8 cellular contexts compared by ENCODE assay signal in the genomic region with DNA sequence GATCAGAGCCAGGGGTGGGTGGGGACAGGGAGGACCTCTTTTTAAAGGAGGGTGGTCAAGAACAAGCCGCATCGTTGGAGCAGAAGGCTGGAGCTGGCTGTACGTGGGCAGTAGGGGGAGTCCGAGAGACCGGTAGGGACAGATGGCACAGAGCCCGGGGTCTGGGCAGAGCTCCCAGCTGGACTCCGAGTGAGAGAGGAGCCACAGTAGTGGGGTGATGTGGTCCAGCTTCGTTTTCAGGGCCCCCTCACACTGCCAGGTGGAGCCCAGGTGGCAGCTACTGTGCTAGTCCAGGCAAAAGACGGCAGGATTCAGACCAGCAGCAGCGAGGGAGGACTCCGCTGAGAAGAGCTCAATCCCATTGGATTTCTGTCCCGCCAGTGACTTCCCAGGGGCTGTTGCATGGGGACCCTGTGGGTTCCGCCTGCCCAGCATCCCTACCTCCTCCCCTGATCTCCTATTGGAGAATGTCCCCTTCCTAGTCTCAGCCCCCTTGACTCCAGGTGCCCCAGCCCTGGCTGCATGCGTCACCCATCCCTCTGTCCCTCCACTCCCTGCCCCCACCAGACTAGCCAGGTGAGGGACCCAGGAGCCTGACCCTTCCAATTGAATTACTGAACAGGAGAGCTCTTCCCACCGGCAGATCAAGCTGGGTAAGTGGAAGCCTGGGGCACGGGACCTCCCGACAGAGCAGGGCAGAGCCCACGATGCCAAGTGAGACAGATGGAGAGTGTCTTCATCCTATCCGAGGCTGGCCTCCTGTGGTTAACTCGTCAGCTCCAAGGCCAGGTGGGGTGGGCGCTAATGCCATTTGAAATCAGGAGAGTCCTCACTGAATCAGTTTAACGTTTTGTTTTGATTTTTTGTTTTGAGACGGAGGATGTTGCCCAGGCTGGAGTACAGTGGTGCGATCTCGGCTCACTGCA. TPM values are rescaled to one million over a fixed set of nuclear protein-coding genes. Genes with fewer than 3 reads are reported as not detected.
DNase-seq lines count a peak whose midpoint lies in the region; ATAC-seq and TF ChIP-seq lines count a peak whose summit lies in the region.

No MANE protein-coding gene starts in this region.

- no peak for ATAC-seq in activated naive CD8-positive, alpha-beta T cell treated with anti-CD3 and anti-CD28 coated beads, Interleukin-2, amount 50 U/mL, for 24 hours
- ATAC-seq in HG02623 (IDR thresholded peaks at IDR 0.05; ENCODE audit: unreplicated experiment), result no peak
- ATAC-seq in HG03442 (IDR thresholded peaks at IDR 0.05; ENCODE audit: unreplicated experiment), result no peak

- H3K4me1 Mint-ChIP-seq in activated naive CD8-positive, alpha-beta T cell treated with anti-CD3 and anti-CD28 coated beads, Interleukin-2, amount 50 U/mL, for 24 hours, result peaks cover 21% of the 10 kb centered on the region

- peak overlapping the region; percentile 96 for H3K27ac Mint-ChIP-seq in activated naive CD8-positive, alpha-beta T cell treated with anti-CD3 and anti-CD28 coated beads, Interleukin-2, amount 50 U/mL, for 24 hours

- H3K27me3 ChIP-seq in right atrium auricular region, result no peaks in the 10 kb centered on the region

- peaks cover 12% of the 10 kb centered on the region for H3K36me3 Mint-ChIP-seq in activated naive CD8-positive, alpha-beta T cell treated with anti-CD3 and anti-CD28 coated beads, Interleukin-2, amount 50 U/mL, for 24 hours (ENCODE audit: low read depth)

- no peaks in the 10 kb centered on the region for H3K9me3 ChIP-seq in right atrium auricular region

- no peaks in the 10 kb centered on the region for H3K36me3 ChIP-seq in right atrium auricular region

- H3K4me3 Mint-ChIP-seq in activated naive CD8-positive, alpha-beta T cell treated with anti-CD3 and anti-CD28 coated beads, Interleukin-2, amount 50 U/mL, for 24 hours, result peak overlapping the region; percentile 90

- no peaks in the 10 kb centered on the region for H3K27me3 Mint-ChIP-seq in activated naive CD8-positive, alpha-beta T cell treated with anti-CD3 and anti-CD28 coated beads, Interleukin-2, amount 50 U/mL, for 24 hours

- H3K27ac ChIP-seq in right atrium auricular region, result peak overlapping the region in 1 of 2 donors; percentile 36

- no peak overlapping the region for H3K4me3 ChIP-seq in right atrium auricular region

- peak; percentile 45 to 65 for TF ChIP-seq CTCF in right atrium auricular region (IDR thresholded peaks at IDR 0.05)

- peaks cover 0 to 49% of the 10 kb centered on the region in 2 donors for H3K4me1 ChIP-seq in right atrium auricular region

- DNase-seq in EL (peak; percentile 60), M059J (ENCODE audit: low read depth) (peak; percentile 74), right atrium auricular region (ENCODE audit: low spot score) (peak; percentile 75), superior temporal gyrus (ENCODE audit: extremely low spot score) (peak; percentile 40), KG1 (lab: John Stamatoyannopoulos, UW) (no peak)
- no peak for DNase-seq in activated naive CD8-positive, alpha-beta T cell treated with anti-CD3 and anti-CD28 coated beads, Interleukin-2, amount 50 U/mL, for 24 hours

- no peaks in the 10 kb centered on the region for H3K9me3 Mint-ChIP-seq in activated naive CD8-positive, alpha-beta T cell treated with anti-CD3 and anti-CD28 coated beads, Interleukin-2, amount 50 U/mL, for 24 hours

RNA-seq across cellular contexts. Expression of gene ARHGAP4, which starts 2.9 kb away (rescaled TPM):
- 3.1 and 6.1 TPM in 2 replicates for total RNA-seq in M059J (2014; rRNA removed; shearing (Covaris generic))
- total RNA-seq in right atrium auricular region, result 1 to 10 TPM; 7.6 to 8.9 TPM

RNA-seq across cellular contexts. Expression of gene NAA10, which starts 11.6 kb away (rescaled TPM):
- total RNA-seq in M059J (2014; rRNA removed; shearing (Covaris generic)), result 285 and 384 TPM in 2 replicates
- total RNA-seq in right atrium auricular region, result 10 to 100 TPM; 66.5 to 70.2 TPM

RNA-seq across cellular contexts. Expression of gene AVPR2, which starts 18.7 kb away (rescaled TPM):
- total RNA-seq in M059J (2014; rRNA removed; shearing (Covaris generic)), result 1.9 and 2.7 TPM in 2 replicates
- total RNA-seq in right atrium auricular region, result 1 to 10 TPM; 2.3 to 4.7 TPM

RNA-seq across cellular contexts. Expression of gene RENBP, which starts 21.2 kb away (rescaled TPM):
- not detected in 2 replicates for total RNA-seq in M059J (2014; rRNA removed; shearing (Covaris generic))
- 10 to 100 TPM in 1 of 2 donors, 1 to 10 TPM in 1; 6.2 to 10.6 TPM for total RNA-seq in right atrium auricular region

RNA-seq across cellular contexts. Expression of gene L1CAM, which starts 37.2 kb away (rescaled TPM):
- 186 and 313 TPM in 2 replicates for total RNA-seq in M059J (2014; rRNA removed; shearing (Covaris generic))
- 1 to 10 TPM; 6.3 to 7.0 TPM for total RNA-seq in right atrium auricular region

Comparison
In these comparisons a context has a peak if more than half of its experiments do, and no peak if none do; other contexts are left out.
1. DNase-seq: peak in EL (single experiment), M059J (single experiment), right atrium auricular region (single experiment) and superior temporal gyrus (single experiment); none in activated naive CD8-positive, alpha-beta T cell treated with anti-CD3 and anti-CD28 coated beads, Interleukin-2, amount 50 U/mL, for 24 hours (single experiment) and KG1 (single experiment).